In genomic region chr1:26993237-26994019, GRCh38 we compare ENCODE assay signal across 1 cellular context.
TF ChIP-seq lines count a peak whose summit lies in the region.

Gene TRNP1 (plus strand): TSS chr1:26993692. CDS start chr1:26993787, 95 bp downstream.

TF ChIP-seq in HepG2, 621 proteins besides CTCF, POLR2A, EP300 and RAD21 (continued from another document and continues in another):
- TF ChIP-seq JUND (CRISPR knock-in tag; IDR thresholded peaks at IDR 0.05): peak; percentile 39; the same call in 1 of the 2 replicates
- TF ChIP-seq TFE3 (CRISPR knock-in tag; IDR thresholded peaks at IDR 0.05): peak; percentile 75; the same call in 1 of the 2 replicates
- peak; percentile 86 for TF ChIP-seq SP2 (CRISPR knock-in tag; IDR thresholded peaks at IDR 0.05)
- peak; percentile 95 for TF ChIP-seq KLF6 (CRISPR knock-in tag; IDR thresholded peaks at IDR 0.05)
- peak; percentile 52; the same call in 1 of the 2 replicates for TF ChIP-seq ZNF331 (CRISPR knock-in tag; IDR thresholded peaks at IDR 0.05)
- TF ChIP-seq ZNF142 (CRISPR knock-in tag; IDR thresholded peaks at IDR 0.05): peak; percentile 88
- peak; percentile 96 for TF ChIP-seq ZNF766 (CRISPR knock-in tag; IDR thresholded peaks at IDR 0.05; ENCODE audit: borderline replicate concordance)
- no peak for TF ChIP-seq HIC2 (CRISPR knock-in tag; IDR thresholded peaks at IDR 0.05; ENCODE audit: low read depth)
- no peak for TF ChIP-seq ZNF251 (CRISPR knock-in tag; IDR thresholded peaks at IDR 0.05)
- TF ChIP-seq ZNF274 (CRISPR knock-in tag; IDR thresholded peaks at IDR 0.05): no peak; the same call in 1 of the 2 replicates
- 0 out of 2 replicates have a peak, but pooled peaks have one; percentile 81 for TF ChIP-seq MLXIP (CRISPR knock-in tag; IDR thresholded peaks at IDR 0.05; ENCODE audit: borderline replicate concordance)
- TF ChIP-seq DR1 (CRISPR knock-in tag; IDR thresholded peaks at IDR 0.05): peak; percentile 81; the same call in 1 of the 2 replicates
- no peak for TF ChIP-seq U2AF2 (IDR thresholded peaks at IDR 0.05; ENCODE audit: low read depth, low read length)
- TF ChIP-seq ZNF260 (CRISPR knock-in tag; IDR thresholded peaks at IDR 0.05; ENCODE audit: borderline replicate concordance, low read depth): no peak
- TF ChIP-seq ZNF580 (CRISPR knock-in tag; IDR thresholded peaks at IDR 0.05; ENCODE audit: borderline replicate concordance, low read depth): peak; percentile 94; the same call in 1 of the 2 replicates
- no peak; the same call in 1 of the 2 replicates for TF ChIP-seq ZNF567 (CRISPR knock-in tag; IDR thresholded peaks at IDR 0.05; ENCODE audit: borderline replicate concordance)
- no peak for TF ChIP-seq ZNF414 (CRISPR knock-in tag; IDR thresholded peaks at IDR 0.05)
- TF ChIP-seq ZSCAN20 (CRISPR knock-in tag; IDR thresholded peaks at IDR 0.05; ENCODE audit: borderline replicate concordance): peak; percentile 93; the same call in 1 of the 2 replicates
- TF ChIP-seq ZFP37 (CRISPR knock-in tag; IDR thresholded peaks at IDR 0.05; ENCODE audit: borderline replicate concordance): peak; percentile 60; the same call in 1 of the 2 replicates
- TF ChIP-seq ZBTB33 (CRISPR knock-in tag; IDR thresholded peaks at IDR 0.05): peak; percentile 68; the same call in 1 of the 2 replicates
- TF ChIP-seq ZMAT3 (CRISPR knock-in tag; conservative IDR thresholded peaks at IDR 0.05): peak; percentile 95; the same call in 1 of the 2 replicates
- TF ChIP-seq PATZ1 (CRISPR knock-in tag; IDR thresholded peaks at IDR 0.05): peak; percentile 98
- no peak; the same call in 1 of the 2 replicates for TF ChIP-seq CHD2 (IDR thresholded peaks at IDR 0.05; ENCODE audit: low read depth, low read length)
- TF ChIP-seq ZNF367 (CRISPR knock-in tag; IDR thresholded peaks at IDR 0.05; ENCODE audit: borderline replicate concordance): no peak
- TF ChIP-seq POLR2G (IDR thresholded peaks at IDR 0.05; ENCODE audit: low read depth, low read length): peak; percentile 99
- TF ChIP-seq FOXK2 (IDR thresholded peaks at IDR 0.05): no peak
- TF ChIP-seq TIGD3 (CRISPR knock-in tag; IDR thresholded peaks at IDR 0.05; ENCODE audit: borderline replicate concordance): no peak
- no peak for TF ChIP-seq HHEX (CRISPR knock-in tag; IDR thresholded peaks at IDR 0.05)
- TF ChIP-seq ZBTB2 (CRISPR knock-in tag; IDR thresholded peaks at IDR 0.05; ENCODE audit: low read depth): peak; percentile 91
- peak; percentile 87 for TF ChIP-seq MXD3 (CRISPR knock-in tag; IDR thresholded peaks at IDR 0.05)
- TF ChIP-seq SOX6 (IDR thresholded peaks at IDR 0.05): no peak
- peak; percentile 84 for TF ChIP-seq SOX6 (CRISPR knock-in tag; IDR thresholded peaks at IDR 0.05)
- TF ChIP-seq ZNF772 (CRISPR knock-in tag; IDR thresholded peaks at IDR 0.05): peak; percentile 82
- TF ChIP-seq SSRP1 (CRISPR knock-in tag; IDR thresholded peaks at IDR 0.05): no peak
- TF ChIP-seq HNF4G (IDR thresholded peaks at IDR 0.05; ENCODE audit: borderline replicate concordance, low read depth, low read length): peak; percentile 90
- TF ChIP-seq HNF4G (CRISPR knock-in tag; IDR thresholded peaks at IDR 0.05; ENCODE audit: borderline replicate concordance, low read depth): peak; percentile 84; the same call in 1 of the 2 replicates
- no peak for TF ChIP-seq PITX1 (CRISPR knock-in tag; IDR thresholded peaks at IDR 0.05)
- TF ChIP-seq ESRRA (CRISPR knock-in tag; IDR thresholded peaks at IDR 0.05; ENCODE audit: low read depth): peak; percentile 93
